ENCODE assay signal across 8 cellular contexts in genomic region chr21:42466700-42467612, GRCh38. TPM values are rescaled to one million over a fixed set of nuclear protein-coding genes. Genes with fewer than 3 reads are reported as not detected.
DNase-seq lines count a peak whose midpoint lies in the region; ATAC-seq and TF ChIP-seq lines count a peak whose summit lies in the region.

No MANE protein-coding gene starts in this region.

- TF ChIP-seq CTCF in thyroid gland (IDR thresholded peaks at IDR 0.05), result peak in 4 of 6 experiments; percentile 28 to 41 (median 34)
- TF ChIP-seq CTCF in left lung (IDR thresholded peaks at IDR 0.05), result no peak

- ATAC-seq in left lung (no peak), GM21619 (IDR thresholded peaks at IDR 0.05; ENCODE audit: unreplicated experiment) (no peak)

- intact Hi-C loops in thyroid gland (cut with DNase I) (no loop called here), left lung (cut with DNase I) (no loop called here)

- H3K36me3 ChIP-seq in thyroid gland (no peaks in the 10 kb centered on the region), left lung (no peaks in the 10 kb centered on the region)

- H3K9me3 ChIP-seq in thyroid gland (no peaks in the 10 kb centered on the region), left lung (no peaks in the 10 kb centered on the region)

- DNase-seq in COR-L47 (lab: John Stamatoyannopoulos, UW) (peak; percentile 48), HEK293T (ENCODE audit: extremely low spot score) (peak; percentile 43), RPMI7951 (ENCODE audit: low read depth) (peak; percentile 74), foreskin melanocyte (peak; percentile 18), thyroid gland (peak; percentile 30 to 32), C1 segment of cervical spinal cord (lab: John Stamatoyannopoulos, UW) (no peak), left lung (no peak)

- H3K27ac ChIP-seq in thyroid gland (no peak overlapping the region), left lung (no peak overlapping the region)

- whole genome bisulfite sequencing in thyroid gland, 2 donors, result 66 to 77% methylated on average over 20 of the region's 20 CpGs

- TF ChIP-seq POLR2A in thyroid gland (IDR thresholded peaks at IDR 0.05), result no peak

- H3K4me3 ChIP-seq in thyroid gland (replicated peaks in 1 of 3) (no peak overlapping the region), left lung (no peak overlapping the region)

- peaks cover 4 to 6% of the 10 kb centered on the region in 2 donors for H3K4me1 ChIP-seq in thyroid gland
- H3K4me1 ChIP-seq in left lung, result peaks cover 0 to 12% of the 10 kb centered on the region in 2 donors

- H3K27me3 ChIP-seq in thyroid gland (no peaks in the 10 kb centered on the region), left lung (no peaks in the 10 kb centered on the region)

- POLR2A ChIA-PET in HEK293T (lab: Yijun Ruan, JAX), result no interaction called here

- CTCF ChIA-PET in HEK293T (lab: Yijun Ruan, JAX), result interaction anchor here (0.6 to 1.6 kb wide), 8 partner anchors 21 to 360 kb away, joined by 3 to 5 read pairs (median 3); no protein-coding TSS in a partner anchor

TF ChIP-seq in HEK293T, 16 proteins besides CTCF, POLR2A, EP300 and RAD21:
- TF ChIP-seq NFRKB (IDR thresholded peaks at IDR 0.05) (no peak), PKNOX1 (IDR thresholded peaks at IDR 0.05) (no peak), FOXK2 (IDR thresholded peaks at IDR 0.05) (no peak), BHLHE40 (IDR thresholded peaks at IDR 0.05; ENCODE audit: borderline replicate concordance) (no peak), CTBP1 (IDR thresholded peaks at IDR 0.05; ENCODE audit: borderline replicate concordance) (no peak), L3MBTL2 (conservative IDR thresholded peaks at IDR 0.05) (no peak), ZNF384 (IDR thresholded peaks at IDR 0.05) (no peak), FOXM1 (IDR thresholded peaks at IDR 0.05; ENCODE audit: borderline replicate concordance) (no peak), LEF1 (IDR thresholded peaks at IDR 0.05; ENCODE audit: borderline replicate concordance) (no peak), ELF4 (IDR thresholded peaks at IDR 0.05) (no peak), TARDBP (IDR thresholded peaks at IDR 0.05) (no peak), HDGF (IDR thresholded peaks at IDR 0.05; ENCODE audit: borderline replicate concordance) (no peak), FOXA1 (IDR thresholded peaks at IDR 0.05) (no peak), ARNT (IDR thresholded peaks at IDR 0.05) (no peak)

RNA-seq across cellular contexts. Expression of gene RSPH1, which starts 29.1 kb away (rescaled TPM):
- 0.12 TPM in 1 of 2 replicates, not detected in the other for total RNA-seq in RPMI7951 (2014; rRNA removed; shearing (Covaris generic))
- total RNA-seq in thyroid gland (1 to 10 TPM; 2.7 to 3.7 (median 3.0) TPM), left lung (10 to 100 TPM in 1 of 2 donors, under 1 TPM in 1; 0.73 to 10.7 TPM)

RNA-seq across cellular contexts. Expression of gene SLC37A1, which starts 46.7 kb away (rescaled TPM):
- 0.24 TPM in 1 of 2 replicates, not detected in the other for total RNA-seq in RPMI7951 (2014; rRNA removed; shearing (Covaris generic))
- total RNA-seq in thyroid gland (10 to 100 TPM; 26.1 to 37.9 (median 34.9) TPM), left lung (10 to 100 TPM; 22.4 to 26.8 TPM)

Comparison
In these comparisons a context has a peak if more than half of its experiments do, and no peak if none do; other contexts are left out.
1. DNase-seq: peak in COR-L47 (single experiment), HEK293T (single experiment), RPMI7951 (single experiment), foreskin melanocyte (single experiment) and thyroid gland (2 of 2); none in C1 segment of cervical spinal cord (0 of 14) and left lung (0 of 2).
2. CTCF ChIP-seq: peak in thyroid gland (4 of 6); none in left lung (0 of 2).
3. RNA of gene SLC37A1, which starts 46.7 kb away (total RNA-seq): 26.1 to 37.9 TPM in thyroid gland and 22.4 to 26.8 TPM in left lung; 0.24 TPM in RPMI7951; every median in the first group is over 10 times any median in the second.